Comparison of ENCODE assay signal across 8 cellular contexts in genomic region chr1:6794164-6794563, GRCh38. TPM values are rescaled to one million over a fixed set of nuclear protein-coding genes. Genes with fewer than 3 reads are reported as not detected.
A peak's percentile ranks its signal among the peaks of the same experiment; 100 is the strongest.
DNase-seq lines count a peak whose midpoint lies in the region; ATAC-seq and TF ChIP-seq lines count a peak whose summit lies in the region.
"Had no signal": no experiment of that assay in that cellular context is flagged by ENCODE, and none has a peak within 500 bp of the region (broad histone marks: within the 10 kb centered on the region; RNA-seq: fewer than 3 reads in every experiment).

No MANE protein-coding gene starts in this region.

- TF ChIP-seq CTCF in GM10266 (IDR thresholded peaks at IDR 0.05; ENCODE audit: control insufficient read depth, insufficient read depth, low read depth, missing control alignments) (peak; percentile 17), choroid plexus epithelial cell (conservative IDR thresholded peaks at IDR 0.05; ENCODE audit: low read depth, low read length) (peak; percentile 42), neural crest cell (conservative IDR thresholded peaks at IDR 0.05) (peak; percentile 70)

- no peaks in the 10 kb centered on the region for H3K36me3 Mint-ChIP-seq in neural crest cell (ENCODE audit: low read depth)

- H3K4me1 Mint-ChIP-seq in neural crest cell: peaks cover 32% of the 10 kb centered on the region

- H3K4me3 ChIP-seq in choroid plexus epithelial cell (ENCODE audit: low read depth, low read length): no peak overlapping the region
- H3K4me3 ChIP-seq: lung had no signal

- no peak overlapping the region for H3K4me3 Mint-ChIP-seq in neural crest cell

- H3K27ac Mint-ChIP-seq in neural crest cell (ENCODE audit: unreplicated experiment): no peak overlapping the region

- DNase-seq in GM10266 (ENCODE audit: extremely low spot score): no peak
- DNase-seq in NCI-H2196 treated with DMSO at 0.1 percent for 48 hours (lab: John Stamatoyannopoulos, UW; ENCODE audit: unreplicated experiment): peak; percentile 44
- peak; percentile 78 for DNase-seq in choroid plexus epithelial cell (ENCODE audit: low read depth)
- DNase-seq in neural crest cell (ENCODE audit: low read depth, low spot score): no peak
- no peak for DNase-seq in iPS-NIHi7 (ENCODE audit: extremely low spot score)

- H3K27me3 Mint-ChIP-seq in neural crest cell (ENCODE audit: low read depth): no peaks in the 10 kb centered on the region

- ATAC-seq in GM21737 (IDR thresholded peaks at IDR 0.05; ENCODE audit: unreplicated experiment) (no peak), HG03135 (IDR thresholded peaks at IDR 0.05; ENCODE audit: unreplicated experiment) (no peak)

- no peaks in the 10 kb centered on the region for H3K9me3 Mint-ChIP-seq in neural crest cell

RNA-seq across cellular contexts. Expression of gene CAMTA1, which starts 8.9 kb away (rescaled TPM):
- 109 and 110 TPM in 2 replicates for total RNA-seq in neural crest cell

Comparison
In these comparisons a context has a peak if more than half of its experiments do, and no peak if none do; other contexts are left out.
1. DNase-seq: peak in NCI-H2196 treated with DMSO at 0.1 percent for 48 hours (single experiment) and choroid plexus epithelial cell (single experiment); none in GM10266 (single experiment), neural crest cell (single experiment) and iPS-NIHi7 (single experiment).
2. CTCF ChIP-seq: peak in every context shown above with its lines; median percentile 70 in neural crest cell; 42 in choroid plexus epithelial cell; 17 in GM10266.